Comparison of ENCODE assay signal across 19 cellular contexts in genomic region chr13:35225582-35225981, GRCh38.
"Had no signal": no experiment of that assay in that cellular context is flagged by ENCODE, and none has a peak within 500 bp of the region (broad histone marks: within the 10 kb centered on the region; RNA-seq: fewer than 3 reads in every experiment).

No MANE protein-coding gene starts in this region.

- H3K27ac ChIP-seq: esophagus squamous epithelium, gastroesophageal sphincter, ovary, right lobe of liver, suprapubic skin, tibial artery, upper lobe of left lung, uterus had no signal

- H3K4me3 ChIP-seq: esophagus squamous epithelium, gastroesophageal sphincter, ovary, right lobe of liver, suprapubic skin, tibial artery, upper lobe of left lung, uterus had no signal

- H3K27me3 ChIP-seq: esophagus squamous epithelium, gastroesophageal sphincter, ovary, right lobe of liver, suprapubic skin, tibial artery, upper lobe of left lung, uterus had no signal

- DNase-seq: cortex of kidney; effector memory CD8-positive, alpha-beta T cell; esophagus squamous epithelium; foreskin fibroblast; glutamatergic neuron; left colon; naive thymus-derived CD4-positive, alpha-beta T cell; nucleus accumbens; ovary; right lobe of liver; stimulated activated CD4-positive, alpha-beta T cell treated with anti-CD3 and anti-CD28 coated beads, Interleukin-4, amount 100 ng/mL, for 1 hour; stimulated activated CD8-positive, alpha-beta memory T cell treated with anti-CD3 and anti-CD28 coated beads, Interleukin-4, amount 100 ng/mL, for 48 hours; stimulated activated naive CD8-positive, alpha-beta T cell treated with anti-CD3 and anti-CD28 coated beads, Interleukin-15, Interleukin-2, amounts not matched to agents 100 U/mL and 50 U/mL, for 24 hours; tibial artery; upper lobe of left lung; uterus had no signal

- H3K27ac Mint-ChIP-seq: effector memory CD8-positive, alpha-beta T cell; naive thymus-derived CD4-positive, alpha-beta T cell; stimulated activated effector memory CD8-positive, alpha-beta T cell treated with anti-CD3 and anti-CD28 coated beads, Interleukin-12 subunit alpha, Interleukin-12 subunit beta, amount 100 ng/mL, for 72 hours had no signal

- H3K4me1 ChIP-seq: esophagus squamous epithelium, gastroesophageal sphincter, right lobe of liver, suprapubic skin, tibial artery, upper lobe of left lung, uterus had no signal

- H3K27me3 Mint-ChIP-seq: effector memory CD8-positive, alpha-beta T cell; naive thymus-derived CD4-positive, alpha-beta T cell had no signal

- H3K9me3 Mint-ChIP-seq: naive thymus-derived CD4-positive, alpha-beta T cell had no signal

- H3K4me1 Mint-ChIP-seq: naive thymus-derived CD4-positive, alpha-beta T cell; stimulated activated effector memory CD8-positive, alpha-beta T cell treated with anti-CD3 and anti-CD28 coated beads, Interleukin-12 subunit alpha, Interleukin-12 subunit beta, amount 100 ng/mL, for 72 hours had no signal

- H3K36me3 Mint-ChIP-seq: stimulated activated effector memory CD8-positive, alpha-beta T cell treated with anti-CD3 and anti-CD28 coated beads, Interleukin-12 subunit alpha, Interleukin-12 subunit beta, amount 100 ng/mL, for 72 hours had no signal

- ATAC-seq: effector memory CD8-positive, alpha-beta T cell; gastroesophageal sphincter; left colon; naive thymus-derived CD4-positive, alpha-beta T cell; right lobe of liver; stimulated activated effector memory CD8-positive, alpha-beta T cell treated with anti-CD3 and anti-CD28 coated beads, Interleukin-12 subunit alpha, Interleukin-12 subunit beta, amount 100 ng/mL, for 72 hours; stimulated activated naive CD8-positive, alpha-beta T cell treated with anti-CD3 and anti-CD28 coated beads, Interleukin-15, Interleukin-2, amounts not matched to agents 100 U/mL and 50 U/mL, for 24 hours had no signal

- H3K4me3 Mint-ChIP-seq: effector memory CD8-positive, alpha-beta T cell; naive thymus-derived CD4-positive, alpha-beta T cell; stimulated activated effector memory CD8-positive, alpha-beta T cell treated with anti-CD3 and anti-CD28 coated beads, Interleukin-12 subunit alpha, Interleukin-12 subunit beta, amount 100 ng/mL, for 72 hours had no signal

- H3K9me3 ChIP-seq: esophagus squamous epithelium, right lobe of liver, suprapubic skin, tibial artery, upper lobe of left lung, uterus had no signal

- H3K36me3 ChIP-seq: esophagus squamous epithelium, ovary, right lobe of liver, suprapubic skin, upper lobe of left lung, uterus had no signal
